ENCODE assay signal across 1 cellular context in genomic region chr3:42493798-42494151, GRCh38.
TF ChIP-seq lines count a peak whose summit lies in the region.

No MANE protein-coding gene starts in this region.

TF ChIP-seq in K562, 482 proteins besides CTCF, POLR2A, EP300 and RAD21:
- TF ChIP-seq ZKSCAN3 (CRISPR knock-in tag; IDR thresholded peaks at IDR 0.05) (no peak), RBFOX2 (IDR thresholded peaks at IDR 0.05; ENCODE audit: low read depth, low read length) (no peak), TAL1 (IDR thresholded peaks at IDR 0.05) (no peak), ZNF76 (CRISPR knock-in tag; IDR thresholded peaks at IDR 0.05; ENCODE audit: borderline replicate concordance) (no peak), ZNF778 (CRISPR knock-in tag; IDR thresholded peaks at IDR 0.05) (no peak), DPF2 (IDR thresholded peaks at IDR 0.05) (no peak), EHMT2 (IDR thresholded peaks at IDR 0.05) (no peak), NR1H2 (CRISPR knock-in tag; IDR thresholded peaks at IDR 0.05) (no peak), GATAD2B (IDR thresholded peaks at IDR 0.05; ENCODE audit: borderline replicate concordance) (no peak), SMAD1 (IDR thresholded peaks at IDR 0.05; ENCODE audit: low read depth, low read length, partially characterized antibody) (no peak), NUFIP1 (IDR thresholded peaks at IDR 0.05; ENCODE audit: partially characterized antibody) (no peak), YY1 (IDR thresholded peaks at IDR 0.05; ENCODE audit: borderline replicate concordance in 1 of 3, control insufficient read depth in 1 of 3, extremely low read depth in 1 of 3, insufficient read depth in 3 of 3, insufficient read length in 1 of 3, insufficient replicate concordance in 2 of 3, low read depth in 1 of 3, low read length in 2 of 3) (no peak)
- TF ChIP-seq, protein P1, sequence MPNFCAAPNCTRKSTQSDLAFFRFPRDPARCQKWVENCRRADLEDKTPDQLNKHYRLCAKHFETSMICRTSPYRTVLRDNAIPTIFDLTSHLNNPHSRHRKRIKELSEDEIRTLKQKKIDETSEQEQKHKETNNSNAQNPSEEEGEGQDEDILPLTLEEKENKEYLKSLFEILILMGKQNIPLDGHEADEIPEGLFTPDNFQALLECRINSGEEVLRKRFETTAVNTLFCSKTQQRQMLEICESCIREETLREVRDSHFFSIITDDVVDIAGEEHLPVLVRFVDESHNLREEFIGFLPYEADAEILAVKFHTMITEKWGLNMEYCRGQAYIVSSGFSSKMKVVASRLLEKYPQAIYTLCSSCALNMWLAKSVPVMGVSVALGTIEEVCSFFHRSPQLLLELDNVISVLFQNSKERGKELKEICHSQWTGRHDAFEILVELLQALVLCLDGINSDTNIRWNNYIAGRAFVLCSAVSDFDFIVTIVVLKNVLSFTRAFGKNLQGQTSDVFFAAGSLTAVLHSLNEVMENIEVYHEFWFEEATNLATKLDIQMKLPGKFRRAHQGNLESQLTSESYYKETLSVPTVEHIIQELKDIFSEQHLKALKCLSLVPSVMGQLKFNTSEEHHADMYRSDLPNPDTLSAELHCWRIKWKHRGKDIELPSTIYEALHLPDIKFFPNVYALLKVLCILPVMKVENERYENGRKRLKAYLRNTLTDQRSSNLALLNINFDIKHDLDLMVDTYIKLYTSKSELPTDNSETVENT (CRISPR knock-in tag; IDR thresholded peaks at IDR 0.05), result no peak
- TF ChIP-seq, protein P2, sequence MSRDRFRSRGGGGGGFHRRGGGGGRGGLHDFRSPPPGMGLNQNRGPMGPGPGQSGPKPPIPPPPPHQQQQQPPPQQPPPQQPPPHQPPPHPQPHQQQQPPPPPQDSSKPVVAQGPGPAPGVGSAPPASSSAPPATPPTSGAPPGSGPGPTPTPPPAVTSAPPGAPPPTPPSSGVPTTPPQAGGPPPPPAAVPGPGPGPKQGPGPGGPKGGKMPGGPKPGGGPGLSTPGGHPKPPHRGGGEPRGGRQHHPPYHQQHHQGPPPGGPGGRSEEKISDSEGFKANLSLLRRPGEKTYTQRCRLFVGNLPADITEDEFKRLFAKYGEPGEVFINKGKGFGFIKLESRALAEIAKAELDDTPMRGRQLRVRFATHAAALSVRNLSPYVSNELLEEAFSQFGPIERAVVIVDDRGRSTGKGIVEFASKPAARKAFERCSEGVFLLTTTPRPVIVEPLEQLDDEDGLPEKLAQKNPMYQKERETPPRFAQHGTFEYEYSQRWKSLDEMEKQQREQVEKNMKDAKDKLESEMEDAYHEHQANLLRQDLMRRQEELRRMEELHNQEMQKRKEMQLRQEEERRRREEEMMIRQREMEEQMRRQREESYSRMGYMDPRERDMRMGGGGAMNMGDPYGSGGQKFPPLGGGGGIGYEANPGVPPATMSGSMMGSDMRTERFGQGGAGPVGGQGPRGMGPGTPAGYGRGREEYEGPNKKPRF (IDR thresholded peaks at IDR 0.05; ENCODE audit: low read depth, low read length), result no peak
- TF ChIP-seq, protein P3, sequence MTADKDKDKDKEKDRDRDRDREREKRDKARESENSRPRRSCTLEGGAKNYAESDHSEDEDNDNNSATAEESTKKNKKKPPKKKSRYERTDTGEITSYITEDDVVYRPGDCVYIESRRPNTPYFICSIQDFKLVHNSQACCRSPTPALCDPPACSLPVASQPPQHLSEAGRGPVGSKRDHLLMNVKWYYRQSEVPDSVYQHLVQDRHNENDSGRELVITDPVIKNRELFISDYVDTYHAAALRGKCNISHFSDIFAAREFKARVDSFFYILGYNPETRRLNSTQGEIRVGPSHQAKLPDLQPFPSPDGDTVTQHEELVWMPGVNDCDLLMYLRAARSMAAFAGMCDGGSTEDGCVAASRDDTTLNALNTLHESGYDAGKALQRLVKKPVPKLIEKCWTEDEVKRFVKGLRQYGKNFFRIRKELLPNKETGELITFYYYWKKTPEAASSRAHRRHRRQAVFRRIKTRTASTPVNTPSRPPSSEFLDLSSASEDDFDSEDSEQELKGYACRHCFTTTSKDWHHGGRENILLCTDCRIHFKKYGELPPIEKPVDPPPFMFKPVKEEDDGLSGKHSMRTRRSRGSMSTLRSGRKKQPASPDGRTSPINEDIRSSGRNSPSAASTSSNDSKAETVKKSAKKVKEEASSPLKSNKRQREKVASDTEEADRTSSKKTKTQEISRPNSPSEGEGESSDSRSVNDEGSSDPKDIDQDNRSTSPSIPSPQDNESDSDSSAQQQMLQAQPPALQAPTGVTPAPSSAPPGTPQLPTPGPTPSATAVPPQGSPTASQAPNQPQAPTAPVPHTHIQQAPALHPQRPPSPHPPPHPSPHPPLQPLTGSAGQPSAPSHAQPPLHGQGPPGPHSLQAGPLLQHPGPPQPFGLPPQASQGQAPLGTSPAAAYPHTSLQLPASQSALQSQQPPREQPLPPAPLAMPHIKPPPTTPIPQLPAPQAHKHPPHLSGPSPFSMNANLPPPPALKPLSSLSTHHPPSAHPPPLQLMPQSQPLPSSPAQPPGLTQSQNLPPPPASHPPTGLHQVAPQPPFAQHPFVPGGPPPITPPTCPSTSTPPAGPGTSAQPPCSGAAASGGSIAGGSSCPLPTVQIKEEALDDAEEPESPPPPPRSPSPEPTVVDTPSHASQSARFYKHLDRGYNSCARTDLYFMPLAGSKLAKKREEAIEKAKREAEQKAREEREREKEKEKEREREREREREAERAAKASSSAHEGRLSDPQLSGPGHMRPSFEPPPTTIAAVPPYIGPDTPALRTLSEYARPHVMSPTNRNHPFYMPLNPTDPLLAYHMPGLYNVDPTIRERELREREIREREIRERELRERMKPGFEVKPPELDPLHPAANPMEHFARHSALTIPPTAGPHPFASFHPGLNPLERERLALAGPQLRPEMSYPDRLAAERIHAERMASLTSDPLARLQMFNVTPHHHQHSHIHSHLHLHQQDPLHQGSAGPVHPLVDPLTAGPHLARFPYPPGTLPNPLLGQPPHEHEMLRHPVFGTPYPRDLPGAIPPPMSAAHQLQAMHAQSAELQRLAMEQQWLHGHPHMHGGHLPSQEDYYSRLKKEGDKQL (CRISPR knock-in tag; IDR thresholded peaks at IDR 0.05; ENCODE audit: borderline replicate concordance), result no peak
TF ChIP-seq in K562: peak in this region for 0.
